ENCODE assay signal across 17 cellular contexts in genomic region chr19:53907193-53907581, GRCh38. TPM values are rescaled to one million over a fixed set of nuclear protein-coding genes. Genes with fewer than 3 reads are reported as not detected.
DNase-seq lines count a peak whose midpoint lies in the region; ATAC-seq and TF ChIP-seq lines count a peak whose summit lies in the region.
"Had no signal": no experiment of that assay in that cellular context is flagged by ENCODE, and none has a peak within 500 bp of the region (broad histone marks: within the 10 kb centered on the region; RNA-seq: fewer than 3 reads in every experiment).

No MANE protein-coding gene starts in this region.

- WGBS in psoas muscle, 3 donors: 21 to 30% (median 28%) methylated on average over 14 of the region's 14 CpGs
- 29 to 33% methylated on average over 5 to 14 of the region's 14 CpGs for WGBS in transverse colon (ENCODE audit: low coverage in 1 of 2), 2 donors

- no peaks in the 10 kb centered on the region for H3K9me3 ChIP-seq in psoas muscle
- H3K9me3 ChIP-seq in transverse colon: no peaks in the 10 kb centered on the region
- H3K9me3 ChIP-seq: esophagus muscularis mucosa, testis had no signal

- ATAC-seq in psoas muscle (peak in 1 of 4 donors; percentile 29), GM21723 (IDR thresholded peaks at IDR 0.05; ENCODE audit: unreplicated experiment) (no peak)
- ATAC-seq: Right ventricle myocardium inferior had no signal

- in situ Hi-C loops in transverse colon (cut with MboI; ENCODE audit: low pct_ligation_motif_present in 1 of 4, low pct_unique_long_range_greater_than_20kb in 1 of 4, low sequenced_read_pairs in 3 of 4): loop anchor here in 1 of 4 donors (10.0 kb wide), 1 partner anchor 62 kb away; no protein-coding TSS in a partner anchor

- no peak overlapping the region for H3K27ac ChIP-seq in psoas muscle
- no peak overlapping the region for H3K27ac ChIP-seq in transverse colon
- H3K27ac ChIP-seq: esophagus muscularis mucosa, testis had no signal

- no peak for TF ChIP-seq EP300 in transverse colon (IDR thresholded peaks at IDR 0.05; ENCODE audit: low read depth)

- no peak for TF ChIP-seq POLR2A in transverse colon (IDR thresholded peaks at IDR 0.05)

- H3K27me3 ChIP-seq in psoas muscle (ENCODE audit: insufficient read depth in 3 of 3, low read length in 2 of 3) (peaks cover 0 to 64% (median 36%) of the 10 kb centered on the region in 3 donors), transverse colon (peaks cover 83% of the 10 kb centered on the region)
- H3K27me3 ChIP-seq: testis had no signal

- DNase-seq in ELF-1 (ENCODE audit: low read depth, low spot score) (peak; percentile 28), NCI-H226 (peak; percentile 1), head of caudate nucleus (peak in 31 of 42 donors; percentile 13 to 72 (median 40)), psoas muscle (peak in 1 of 2 donors; percentile 43), transverse colon (no peak)
- no peak for DNase-seq in stimulated activated CD4-positive, alpha-beta T cell treated with anti-CD3 and anti-CD28 coated beads, Interleukin-12 subunit alpha, Interleukin-12 subunit beta, amount 100 ng/mL, for 4 hours
- DNase-seq: DMS153, NCI-H1417, NCI-H446 treated with DMSO at 0.1 percent for 48 hours had no signal

- H3K4me3 ChIP-seq in psoas muscle (peak overlapping the region; percentile 4), transverse colon (no peak overlapping the region)
- H3K4me3 ChIP-seq: testis had no signal

- H3K36me3 ChIP-seq in psoas muscle (ENCODE audit: insufficient read depth in 1 of 2, low read depth in 1 of 2) (no peaks in the 10 kb centered on the region), transverse colon (no peaks in the 10 kb centered on the region)
- H3K36me3 ChIP-seq: esophagus muscularis mucosa had no signal

- intact Hi-C loops in head of caudate nucleus (cut with DNase I) (loop anchor here (5.0 to 10.0 kb wide), 2 partner anchors 52 to 115 kb away; no protein-coding TSS in a partner anchor), psoas muscle (cut with DNase I) (loop anchor here (2.0 kb wide), 1 partner anchor 118 kb away; no protein-coding TSS in a partner anchor), transverse colon (cut with DNase I; ENCODE audit: low total_unique reads) (no loop called here)

- peaks cover 8% of the 10 kb centered on the region for H3K4me1 ChIP-seq in psoas muscle
- peaks cover 0 to 12% (median 8%) of the 10 kb centered on the region in 4 donors for H3K4me1 ChIP-seq in transverse colon

- TF ChIP-seq CTCF in psoas muscle (IDR thresholded peaks at IDR 0.05) (no peak), transverse colon (IDR thresholded peaks at IDR 0.05) (no peak)

RNA-seq across cellular contexts. Expression of gene CACNG7, which starts 1.9 kb away (rescaled TPM):
- not detected for total RNA-seq in psoas muscle
- polyA plus RNA-seq in psoas muscle: under 1 TPM in 1 of 3 donors, not detected in 2; 0.05 TPM
- total RNA-seq in transverse colon: not detected
- total RNA-seq: kidney epithelial cell; mesenteric fat pad; Right ventricle myocardium inferior; sciatic nerve; T-helper 2 cell treated with Interferon-gamma antibody and Interleukin-4, amounts not matched to agents 100 ng/mL and 5 ng/mL, for 36 hours had no signal

RNA-seq across cellular contexts. Expression of gene PRKCG, which starts 25.2 kb away (rescaled TPM):
- total RNA-seq in psoas muscle: not detected
- under 1 TPM in 1 of 3 donors, not detected in 2; 0.01 TPM for polyA plus RNA-seq in psoas muscle
- total RNA-seq in transverse colon: under 1 TPM in 1 of 4 donors, not detected in 3; 0.32 TPM
- total RNA-seq: esophagus muscularis mucosa; mesenteric fat pad; Right ventricle myocardium inferior; sciatic nerve; T-helper 2 cell treated with Interferon-gamma antibody and Interleukin-4, amounts not matched to agents 100 ng/mL and 5 ng/mL, for 36 hours had no signal

RNA-seq across cellular contexts. Expression of gene MYADM, which starts 39.5 kb away (rescaled TPM):
- total RNA-seq in psoas muscle (10 to 100 TPM; 17.0 to 23.3 (median 20.3) TPM), transverse colon (100 to 1,000 TPM in 2 of 4 donors, 10 to 100 TPM in 2; 33.3 to 222 (median 79.1) TPM)
- 10 to 100 TPM in 1 of 3 donors, 1 to 10 TPM in 2; 5.5 to 17.2 (median 7.7) TPM for polyA plus RNA-seq in psoas muscle

RNA-seq across cellular contexts. Expression of gene CACNG8, which starts 55.5 kb away (rescaled TPM):
- total RNA-seq in psoas muscle (under 1 TPM; 0.15 to 0.26 (median 0.17) TPM), transverse colon (not detected)
- polyA plus RNA-seq in psoas muscle: under 1 TPM; 0.04 to 0.42 (median 0.08) TPM
- total RNA-seq: mesenteric fat pad; T-helper 2 cell treated with Interferon-gamma antibody and Interleukin-4, amounts not matched to agents 100 ng/mL and 5 ng/mL, for 36 hours had no signal

Comparison
In these comparisons a context has a peak if more than half of its experiments do, and no peak if none do; other contexts are left out.
1. DNase-seq: peak in ELF-1 (single experiment), NCI-H226 (single experiment) and head of caudate nucleus (31 of 42); none in stimulated activated CD4-positive, alpha-beta T cell treated with anti-CD3 and anti-CD28 coated beads, Interleukin-12 subunit alpha, Interleukin-12 subunit beta, amount 100 ng/mL, for 4 hours (single experiment) and transverse colon (single experiment).